Comparison of ENCODE assay signal across 8 cellular contexts in the genomic region with DNA sequence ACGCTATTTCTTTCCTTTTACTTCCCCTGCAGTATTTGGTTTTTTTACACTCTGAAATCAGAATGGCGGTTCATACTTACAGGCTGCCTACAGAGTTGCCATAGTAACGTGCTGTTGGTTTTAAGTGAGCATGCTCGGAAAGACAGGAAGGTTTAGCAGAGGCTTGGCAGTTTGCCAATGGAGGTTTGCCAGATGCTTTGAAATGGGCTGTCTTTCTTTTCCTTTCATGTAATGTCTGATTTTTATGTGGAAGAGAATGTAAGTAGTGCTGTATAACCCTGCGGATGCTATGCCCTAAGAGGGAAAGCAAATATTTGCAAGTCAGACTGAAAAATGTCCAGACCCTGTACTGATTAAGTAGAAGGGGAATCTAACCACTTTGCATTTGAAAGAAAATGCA. TPM values are rescaled to one million over a fixed set of nuclear protein-coding genes. Genes with fewer than 3 reads are reported as not detected.
DNase-seq lines count a peak whose midpoint lies in the region; ATAC-seq and TF ChIP-seq lines count a peak whose summit lies in the region.

No MANE protein-coding gene starts in this region.

- H3K9me3 ChIP-seq in ectodermal cell (ENCODE audit: control insufficient read depth, low read length) (no peaks in the 10 kb centered on the region), lower lobe of right lung (no peaks in the 10 kb centered on the region)

- peaks cover 50% of the 10 kb centered on the region for H3K36me3 Mint-ChIP-seq in activated CD4-positive, alpha-beta memory T cell treated with anti-CD3 and anti-CD28 coated beads, Interleukin-2, amount 10 ng/mL, durations not matched to agents 7 days and 5 days (ENCODE audit: low read depth)

- peak; percentile 93 for DNase-seq in Ammon's horn (ENCODE audit: low spot score)
- DNase-seq in NCI-H524 (lab: John Stamatoyannopoulos, UW), result peak; percentile 99 to 100
- DNase-seq in activated CD4-positive, alpha-beta memory T cell treated with anti-CD3 and anti-CD28 coated beads, Interleukin-2, amount 10 ng/mL, durations not matched to agents 7 days and 5 days, result peak; percentile 86
- DNase-seq in lower lobe of right lung, result peak; percentile 70
- peak; percentile 69 to 80 (median 69) for DNase-seq in stimulated activated CD4-positive, alpha-beta T cell treated with anti-CD3 and anti-CD28 coated beads, TNF-alpha, amount 100 ng/mL, for 24 hours (ENCODE audit: low read depth in 3 of 3)

- peak overlapping the region; percentile 48 for H3K4me3 Mint-ChIP-seq in activated CD4-positive, alpha-beta memory T cell treated with anti-CD3 and anti-CD28 coated beads, Interleukin-2, amount 10 ng/mL, durations not matched to agents 7 days and 5 days

- 44 to 50% methylated on average over 5 of the region's 5 CpGs for WGBS in ectodermal cell, 2 experiments

- H3K27ac ChIP-seq in ectodermal cell (ENCODE audit: insufficient read depth, low read depth, low read length, poor library complexity, severe bottlenecking) (peak overlapping the region; percentile 28), lower lobe of right lung (peak overlapping the region; percentile 67)

- H3K4me3 ChIP-seq in ectodermal cell (ENCODE audit: insufficient read depth, low read depth, low read length) (peak overlapping the region; percentile 16), lower lobe of right lung (peak overlapping the region; percentile 20)

- CTCF ChIA-PET in activated CD4-positive, alpha-beta memory T cell treated with anti-CD3 and anti-CD28 coated beads, Interleukin-2, amount 10 ng/mL, durations not matched to agents 7 days and 5 days (lab: Charles Lee), result interaction anchor here (0.7 to 1.0 kb wide), 2 partner anchors 33 to 65 kb away, joined by 3 to 4 read pairs; a partner anchor contains a TSS

- intact Hi-C loops in lower lobe of right lung (cut with DNase I), result no loop called here

- ATAC-seq in GM19351 (IDR thresholded peaks at IDR 0.05; ENCODE audit: unreplicated experiment) (peak; percentile 99), HG03460 (IDR thresholded peaks at IDR 0.05; ENCODE audit: unreplicated experiment) (peak; percentile 95), lower lobe of right lung (peak; percentile 88 to 92)

- peaks cover 21% of the 10 kb centered on the region for H3K4me1 Mint-ChIP-seq in activated CD4-positive, alpha-beta memory T cell treated with anti-CD3 and anti-CD28 coated beads, Interleukin-2, amount 10 ng/mL, durations not matched to agents 7 days and 5 days

- POLR2A ChIA-PET in activated CD4-positive, alpha-beta memory T cell treated with anti-CD3 and anti-CD28 coated beads, Interleukin-2, amount 10 ng/mL, durations not matched to agents 7 days and 5 days (lab: Charles Lee), result interaction anchor here (0.9 kb wide), 1 partner anchor 33 kb away, joined by 5 read pairs; a partner anchor contains a TSS

- H3K27me3 ChIP-seq in ectodermal cell (ENCODE audit: control insufficient read depth, insufficient read depth, low read length, poor library complexity, severe bottlenecking) (no peaks in the 10 kb centered on the region), lower lobe of right lung (ENCODE audit: low read depth) (no peaks in the 10 kb centered on the region)

- H3K9me3 Mint-ChIP-seq in activated CD4-positive, alpha-beta memory T cell treated with anti-CD3 and anti-CD28 coated beads, Interleukin-2, amount 10 ng/mL, durations not matched to agents 7 days and 5 days, result no peaks in the 10 kb centered on the region

- H3K4me1 ChIP-seq in ectodermal cell (ENCODE audit: control insufficient read depth, insufficient read depth, low read length), result peaks cover 4% of the 10 kb centered on the region
- peaks cover 19% of the 10 kb centered on the region for H3K4me1 ChIP-seq in lower lobe of right lung

- no peak for TF ChIP-seq CTCF in lower lobe of right lung (IDR thresholded peaks at IDR 0.05)

- peaks cover 4% of the 10 kb centered on the region for H3K36me3 ChIP-seq in ectodermal cell (ENCODE audit: control insufficient read depth, insufficient read depth, low read length)
- H3K36me3 ChIP-seq in lower lobe of right lung, result peaks cover 64% of the 10 kb centered on the region

- H3K27me3 Mint-ChIP-seq in activated CD4-positive, alpha-beta memory T cell treated with anti-CD3 and anti-CD28 coated beads, Interleukin-2, amount 10 ng/mL, durations not matched to agents 7 days and 5 days, result no peaks in the 10 kb centered on the region

- peak overlapping the region; percentile 69 for H3K27ac Mint-ChIP-seq in activated CD4-positive, alpha-beta memory T cell treated with anti-CD3 and anti-CD28 coated beads, Interleukin-2, amount 10 ng/mL, durations not matched to agents 7 days and 5 days

RNA-seq across cellular contexts. Expression of a gene that starts 32.8 kb away (rescaled TPM):
- total RNA-seq in activated CD4-positive, alpha-beta memory T cell treated with anti-CD3 and anti-CD28 coated beads, Interleukin-2, amount 10 ng/mL, durations not matched to agents 7 days and 5 days, result 10 to 100 TPM; 37.9 to 41.7 TPM
- polyA plus RNA-seq in ectodermal cell (2013, experiment 1 of 4), result 15.3 TPM
- polyA plus RNA-seq in ectodermal cell (2013, experiment 2 of 4), result 16.7 TPM
- polyA plus RNA-seq in ectodermal cell (2013, experiment 3 of 4), result 16.8 TPM
- polyA plus RNA-seq in ectodermal cell (2013, experiment 4 of 4), result 16.3 TPM
- 37.9 TPM for total RNA-seq in lower lobe of right lung

Comparison
In these comparisons a context has a peak if more than half of its experiments do, and no peak if none do; other contexts are left out.
1. Peak in every context shown above with its lines: DNase-seq, ATAC-seq, H3K4me3 ChIP-seq and H3K27ac ChIP-seq.